ENCODE assay signal across 8 cellular contexts in genomic region chr22:22955866-22956535, GRCh38.
A peak's percentile ranks its signal among the peaks of the same experiment; 100 is the strongest.
DNase-seq lines count a peak whose midpoint lies in the region; ATAC-seq, FAIRE-seq and TF ChIP-seq lines count a peak whose summit lies in the region.

No MANE protein-coding gene starts in this region.

- TF ChIP-seq CTCF in A673 (conservative IDR thresholded peaks at IDR 0.05; ENCODE audit: low read depth, low read length) = peak; percentile 80

- BruUV-seq in A673 (replicated peaks; lab: Mats Ljungman, UMichigan) = no TSS peak

- peaks cover 20% of the 10 kb centered on the region for H3K27me3 ChIP-seq in A673 (replicated peaks; ENCODE audit: insufficient read depth, low read depth, low read length, poor library complexity)

- no peak for TF ChIP-seq POLR2A in GM12892 (IDR thresholded peaks at IDR 0.05; ENCODE audit: low read depth, low read length)

- no peak overlapping the region for H3K4me3 ChIP-seq in A673 (ENCODE audit: low read depth, low read length, poor library complexity, severe bottlenecking)

- ATAC-seq in memory B cell (ENCODE audit: low read depth) (peak; percentile 72), GM21381 (IDR thresholded peaks at IDR 0.05; ENCODE audit: unreplicated experiment) (no peak)

- DNase-seq in A673 (ENCODE audit: low spot score) = peak; percentile 70
- DNase-seq in GM12892 (ENCODE audit: insufficient read length) = no peak
- DNase-seq in NCI-H460 (ENCODE audit: extremely low read depth, low read depth) = peak; percentile 47
- peak; percentile 53 to 54 for DNase-seq in activated CD4-positive, alpha-beta T cell treated with anti-CD3 and anti-CD28 coated beads, Interleukin-2, amount 50 U/mL, for 4 hours
- peak; percentile 41 for DNase-seq in effector CD8-positive, alpha-beta T cell (lab: John Stamatoyannopoulos, UW)
- peak; percentile 72 to 79 for DNase-seq in memory B cell (ENCODE audit: low spot score in 2 of 2)
- peak; percentile 24 to 36 for DNase-seq in stimulated activated CD8-positive, alpha-beta memory T cell treated with anti-CD3 and anti-CD28 coated beads, Interleukin-2, amount 100 ng/mL, for 48 hours (ENCODE audit: low read depth in 2 of 2)

- no peak overlapping the region for H3K27ac ChIP-seq in A673 (ENCODE audit: low read depth, low read length, poor library complexity, severe bottlenecking)

- no peak overlapping the region for H3K4me3 Mint-ChIP-seq in memory B cell

- peaks cover 3% of the 10 kb centered on the region for H3K27me3 Mint-ChIP-seq in memory B cell

- peak; percentile 93 for FAIRE-seq in GM12892 (lab: Jason Lieb, UNC)

- H3K9me3 Mint-ChIP-seq in memory B cell = no peaks in the 10 kb centered on the region

- H3K36me3 ChIP-seq in A673 (ENCODE audit: insufficient read depth, low read length, poor library complexity, severe bottlenecking) = no peaks in the 10 kb centered on the region

- CTCF ChIA-PET in A673 (lab: Charles Lee) = interaction anchor here (1.0 to 2.3 kb wide), 2 partner anchors 173 to 203 kb away, joined by 5 to 10 read pairs; no protein-coding TSS in a partner anchor

- H3K27ac Mint-ChIP-seq in memory B cell = no peak overlapping the region

- POLR2A ChIA-PET in A673 (lab: Charles Lee; ENCODE audit: low non-redundant PET) = no interaction called here

- intact Hi-C loops in A673 (cut with micrococcal nuclease; ENCODE audit: unreplicated experiment) = loop anchor here (5.0 to 10.0 kb wide), 4 partner anchors 109 to 489 kb away; no protein-coding TSS in a partner anchor

- H3K36me3 Mint-ChIP-seq in memory B cell = no peaks in the 10 kb centered on the region

- H3K4me1 Mint-ChIP-seq in memory B cell = peaks cover 22% of the 10 kb centered on the region

- H3K9me3 ChIP-seq in A673 (ENCODE audit: low read depth, low read length, poor library complexity, severe bottlenecking) = no peaks in the 10 kb centered on the region

- H3K4me1 ChIP-seq in A673 (ENCODE audit: insufficient read depth, low read length, poor library complexity, severe bottlenecking) = no peaks in the 10 kb centered on the region
